11 cellular contexts compared by ENCODE assay signal in the genomic region with DNA sequence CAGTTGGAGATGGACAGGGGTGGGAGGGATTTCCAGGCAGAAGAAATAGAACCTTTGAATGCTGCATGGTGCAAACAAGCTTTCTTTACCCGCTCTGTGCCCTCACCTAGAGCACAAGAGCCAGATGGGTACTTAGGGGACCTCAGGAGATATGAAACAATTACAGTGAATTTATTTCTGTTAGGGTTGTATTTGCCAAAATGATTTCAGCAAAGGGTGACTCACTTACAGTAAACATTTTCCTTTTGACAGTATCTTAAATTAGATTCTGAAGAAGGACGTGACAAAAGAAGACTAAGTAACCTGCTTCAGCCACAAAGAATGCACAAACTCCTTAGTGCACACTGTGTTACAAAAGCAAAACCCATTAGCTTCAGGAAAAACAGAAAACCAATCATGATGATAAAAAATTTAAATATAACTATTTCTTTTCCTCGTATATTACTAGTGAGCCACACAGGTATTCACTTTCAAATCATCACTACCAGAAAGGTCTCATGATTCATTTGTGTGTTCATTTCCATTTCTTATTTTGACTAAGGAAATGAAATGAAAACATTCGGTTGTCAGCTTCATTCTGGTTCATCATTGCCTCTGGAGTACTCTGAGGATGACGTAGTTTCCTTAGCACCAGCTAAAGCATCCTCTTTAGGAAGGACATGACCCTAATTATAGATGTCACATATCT.
DNase-seq lines count a peak whose midpoint lies in the region; ATAC-seq and TF ChIP-seq lines count a peak whose summit lies in the region.
"Had no signal": no experiment of that assay in that cellular context is flagged by ENCODE, and none has a peak within 500 bp of the region (broad histone marks: within the 10 kb centered on the region; RNA-seq: fewer than 3 reads in every experiment).

No MANE protein-coding gene starts in this region.

- H2AK5ac ChIP-seq in neuronal stem cell (ENCODE audit: low read depth, low read length), result no peak overlapping the region

- peak overlapping the region; percentile 11 for H3K4me3 Mint-ChIP-seq in activated T-helper 17 cell treated with anti-CD3 and anti-CD28 coated beads, Interleukin-2, amount 50 U/mL, for 72 hours
- H3K4me3 Mint-ChIP-seq: WTC11 had no signal

- H2BK12ac ChIP-seq in neuronal stem cell (ENCODE audit: low read length), result no peak overlapping the region

- WGBS in neuronal stem cell (ENCODE audit: extremely low coverage in 2 of 2, insufficient read length in 2 of 2, insufficient replicate concordance in 1 of 2), 2 donors, result no CpG with 5 or more reads among the region's 5 CpGs

- DNase-seq in GM13977 (ENCODE audit: low spot score), result peak; percentile 28
- no peak for DNase-seq in neuronal stem cell (ENCODE audit: low spot score)
- DNase-seq in foreskin melanocyte, result no peak
- DNase-seq: DMS79; KG1; stimulated activated CD8-positive, alpha-beta memory T cell treated with anti-CD3 and anti-CD28 coated beads, Interleukin-4, amount 100 ng/mL, for 48 hours had no signal

- no peaks in the 10 kb centered on the region for H3K36me3 ChIP-seq in neuronal stem cell (replicated peaks in 1 of 2; ENCODE audit: control insufficient read depth in 2 of 2, insufficient read depth in 2 of 2, low read length in 2 of 2)

- no peaks in the 10 kb centered on the region for H3K36me3 Mint-ChIP-seq in activated T-helper 17 cell treated with anti-CD3 and anti-CD28 coated beads, Interleukin-2, amount 50 U/mL, for 72 hours (ENCODE audit: low read depth)
- H3K36me3 Mint-ChIP-seq: WTC11 had no signal

- H2AFZ ChIP-seq in neuronal stem cell (ENCODE audit: low read length), result no peak overlapping the region

- no peaks in the 10 kb centered on the region for H3K9me3 Mint-ChIP-seq in activated T-helper 17 cell treated with anti-CD3 and anti-CD28 coated beads, Interleukin-2, amount 50 U/mL, for 72 hours
- H3K9me3 Mint-ChIP-seq: WTC11 had no signal

- H4K91ac ChIP-seq in neuronal stem cell (ENCODE audit: low read depth, low read length, poor library complexity), result no peak overlapping the region

- peaks cover 0 to 2% of the 10 kb centered on the region in 2 donors for H3K4me1 ChIP-seq in neuronal stem cell (ENCODE audit: control insufficient read depth in 2 of 2, insufficient read depth in 1 of 2, low read depth in 1 of 2, low read length in 2 of 2)

- no peak overlapping the region for H2BK120ac ChIP-seq in neuronal stem cell (ENCODE audit: low read depth, low read length)

- H3K4me2 ChIP-seq in neuronal stem cell (ENCODE audit: insufficient read depth, low read length, poor library complexity, severe bottlenecking), result no peak overlapping the region

- no peaks in the 10 kb centered on the region for H3K4me1 Mint-ChIP-seq in activated T-helper 17 cell treated with anti-CD3 and anti-CD28 coated beads, Interleukin-2, amount 50 U/mL, for 72 hours

- H3K27ac ChIP-seq in neuronal stem cell (replicated peaks; ENCODE audit: low read length), result no peak overlapping the region

- no peak overlapping the region for H2BK5ac ChIP-seq in neuronal stem cell (ENCODE audit: low read length)

- in situ Hi-C loops in GM13977 (cut with MboI; ENCODE audit: low pct_unique_long_range_greater_than_20kb, low sequenced_read_pairs, unreplicated experiment), result no loop called here

- no peak overlapping the region for H2BK15ac ChIP-seq in neuronal stem cell (ENCODE audit: low read length)

- H3K27me3 Mint-ChIP-seq in activated T-helper 17 cell treated with anti-CD3 and anti-CD28 coated beads, Interleukin-2, amount 50 U/mL, for 72 hours, result peaks cover 21% of the 10 kb centered on the region

- TF ChIP-seq CTCF in GM13977 (IDR thresholded peaks at IDR 0.05; ENCODE audit: extremely low read depth, insufficient read depth, missing control alignments), result no peak

- H3K27me3 ChIP-seq in neuronal stem cell (ENCODE audit: control insufficient read depth in 3 of 3, insufficient read depth in 3 of 3, low read depth in 1 of 3, low read length in 3 of 3), result no peaks in the 10 kb centered on the region

- ATAC-seq in GM18868 (IDR thresholded peaks at IDR 0.05; ENCODE audit: unreplicated experiment), result peak; percentile 85
- peak; percentile 81 for ATAC-seq in HG02852 (IDR thresholded peaks at IDR 0.05; ENCODE audit: unreplicated experiment)
- ATAC-seq in activated T-helper 17 cell treated with anti-CD3 and anti-CD28 coated beads, Interleukin-2, amount 50 U/mL, for 72 hours (replicated peaks), result peak; percentile 90
- no peak for ATAC-seq in HG03135 (IDR thresholded peaks at IDR 0.05; ENCODE audit: unreplicated experiment)
- ATAC-seq: WTC11 had no signal

- no peak overlapping the region for H3K14ac ChIP-seq in neuronal stem cell (ENCODE audit: low read length)

- no peak overlapping the region for H3K18ac ChIP-seq in neuronal stem cell (ENCODE audit: low read length)

- no peaks in the 10 kb centered on the region for H3K79me1 ChIP-seq in neuronal stem cell (ENCODE audit: low read depth, low read length)

- H3K4ac ChIP-seq in neuronal stem cell (ENCODE audit: low read length), result no peak overlapping the region

- no peaks in the 10 kb centered on the region for H3K9me3 ChIP-seq in neuronal stem cell (replicated peaks in 1 of 2; ENCODE audit: control insufficient read depth in 2 of 2, insufficient read depth in 1 of 2, low read depth in 1 of 2, low read length in 2 of 2)

- no peak overlapping the region for H3K4me3 ChIP-seq in neuronal stem cell (ENCODE audit: low read length in 2 of 2)

- no peak overlapping the region for H3K9ac ChIP-seq in neuronal stem cell (ENCODE audit: low read depth, low read length, poor library complexity)

- peak overlapping the region; percentile 21 for H3K27ac Mint-ChIP-seq in activated T-helper 17 cell treated with anti-CD3 and anti-CD28 coated beads, Interleukin-2, amount 50 U/mL, for 72 hours
- H3K27ac Mint-ChIP-seq: WTC11 had no signal

- no peak overlapping the region for H3K23ac ChIP-seq in neuronal stem cell (ENCODE audit: low read depth, low read length, poor library complexity)

- H4K8ac ChIP-seq in neuronal stem cell (ENCODE audit: low read depth, low read length), result no peak overlapping the region
